In genomic region chr20:50401047-50401586, GRCh38 we compare ENCODE assay signal across 19 cellular contexts.
A peak's percentile ranks its signal among the peaks of the same experiment; 100 is the strongest.
DNase-seq lines count a peak whose midpoint lies in the region; ATAC-seq and TF ChIP-seq lines count a peak whose summit lies in the region.
"Had no signal": no experiment of that assay in that cellular context is flagged by ENCODE, and none has a peak within 500 bp of the region (broad histone marks: within the 10 kb centered on the region; RNA-seq: fewer than 3 reads in every experiment).

No MANE protein-coding gene starts in this region.

- no peak for ATAC-seq in heart right ventricle
- ATAC-seq in psoas muscle: no peak
- no peak for ATAC-seq in HG02763 (IDR thresholded peaks at IDR 0.05; ENCODE audit: unreplicated experiment)

- intact Hi-C loops in heart right ventricle (cut with DNase I): loop anchor here in 5 of 10 donors (5.0 to 10.0 kb wide), 3 partner anchors 54 to 61 kb away; no protein-coding TSS in a partner anchor
- intact Hi-C loops in cardiac septum (cut with DNase I): loop anchor here (5.0 kb wide), 1 partner anchor 176 kb away; no protein-coding TSS in a partner anchor
- intact Hi-C loops in psoas muscle (cut with DNase I): loop anchor here (2.0 kb wide), 1 partner anchor 60 kb away; no protein-coding TSS in a partner anchor

- H3K4me1 ChIP-seq in heart right ventricle (peaks cover 7 to 62% (median 38%) of the 10 kb centered on the region in 9 donors), right atrium auricular region (peaks cover 3 to 60% of the 10 kb centered on the region in 2 donors), psoas muscle (peaks cover 64% of the 10 kb centered on the region)

- H3K4me3 ChIP-seq in heart right ventricle (no peak overlapping the region), right atrium auricular region (no peak overlapping the region), psoas muscle (no peak overlapping the region)
- H3K4me3 ChIP-seq: K562 had no signal

- H3K27ac ChIP-seq in heart right ventricle (peak overlapping the region in 8 of 10 donors; percentile 76 to 93 (median 88)), right atrium auricular region (peak overlapping the region; percentile 92), psoas muscle (peak overlapping the region; percentile 97)
- H3K27ac ChIP-seq: HL-60 had no signal

- DNase-seq in heart right ventricle: no peak
- DNase-seq in cardiac septum (ENCODE audit: low spot score): no peak
- no peak for DNase-seq in right atrium auricular region (ENCODE audit: low spot score)
- no peak for DNase-seq in psoas muscle
- DNase-seq in NCI-H2107 (lab: John Stamatoyannopoulos, UW): no peak
- no peak for DNase-seq in SHP77 treated with DMSO at 0.1 percent for 48 hours (lab: John Stamatoyannopoulos, UW)
- DNase-seq in HuH-7.5 (ENCODE audit: low spot score): no peak
- DNase-seq: 8988T; CD4-positive, alpha-beta memory T cell; DMS79; H9; MV-4-11; NCI-H1417; NCI-H187 treated with DMSO at 0.1 percent for 48 hours; NCI-H69; RPMI8226 had no signal

- no peaks in the 10 kb centered on the region for H3K9me3 ChIP-seq in heart right ventricle
- no peaks in the 10 kb centered on the region for H3K9me3 ChIP-seq in right atrium auricular region
- no peaks in the 10 kb centered on the region for H3K9me3 ChIP-seq in psoas muscle

- no peaks in the 10 kb centered on the region for H3K27me3 ChIP-seq in heart right ventricle
- no peaks in the 10 kb centered on the region for H3K27me3 ChIP-seq in right atrium auricular region
- no peaks in the 10 kb centered on the region for H3K27me3 ChIP-seq in psoas muscle (ENCODE audit: insufficient read depth in 3 of 3, low read length in 2 of 3)

- TF ChIP-seq CTCF in heart right ventricle (IDR thresholded peaks at IDR 0.05) (no peak), right atrium auricular region (IDR thresholded peaks at IDR 0.05) (no peak), psoas muscle (IDR thresholded peaks at IDR 0.05) (no peak)

- H3K36me3 ChIP-seq in heart right ventricle (no peaks in the 10 kb centered on the region), right atrium auricular region (no peaks in the 10 kb centered on the region), psoas muscle (ENCODE audit: insufficient read depth in 1 of 2, low read depth in 1 of 2) (no peaks in the 10 kb centered on the region)

- WGBS in heart right ventricle, 2 donors: 70 to 82% methylated on average over 11 of the region's 11 CpGs
- 69 to 80% (median 71%) methylated on average over 11 of the region's 11 CpGs for WGBS in psoas muscle, 3 donors
